22 cellular contexts compared by ENCODE assay signal in the genomic region with DNA sequence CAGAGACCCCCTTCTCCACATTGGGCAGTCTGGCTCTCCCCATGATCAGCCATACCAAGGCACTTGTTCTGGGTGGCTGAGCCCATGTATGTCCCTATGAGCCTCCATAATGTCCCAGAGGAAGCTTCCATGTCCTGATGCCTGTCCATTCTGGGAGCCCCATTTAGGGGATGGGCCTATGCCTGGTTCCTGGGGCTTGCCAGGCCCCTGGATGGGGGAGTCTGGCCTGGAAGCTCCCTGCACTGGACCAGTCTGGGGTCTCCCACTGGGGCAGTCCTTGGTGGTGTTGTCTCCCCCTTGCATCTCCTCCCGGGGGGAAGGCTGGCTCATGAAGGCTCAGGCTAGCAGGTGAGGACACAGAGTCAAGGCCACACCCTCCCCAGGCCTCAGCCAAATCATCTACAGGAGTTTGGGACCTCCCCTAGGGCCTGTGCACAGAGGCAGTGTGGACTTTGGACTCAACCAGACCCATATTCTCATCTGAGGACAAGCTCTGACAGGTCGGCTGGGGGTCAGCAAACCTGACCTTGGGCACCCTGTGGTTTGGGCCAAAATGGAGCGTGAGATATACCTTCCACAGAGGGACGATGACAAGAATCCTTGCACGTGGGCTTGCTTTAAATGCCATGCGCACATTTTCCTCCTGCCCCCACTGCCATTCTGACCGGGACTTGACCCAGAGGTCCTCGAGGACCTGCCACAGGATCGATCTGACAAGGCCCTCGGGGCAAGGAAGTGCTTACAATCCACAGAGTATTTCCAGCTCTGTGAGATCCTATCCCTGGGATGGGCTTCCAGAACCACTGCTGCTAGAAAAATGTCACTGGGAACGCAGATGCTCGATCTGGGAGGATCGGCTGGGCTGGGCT. TPM values are rescaled to one million over a fixed set of nuclear protein-coding genes. Genes with fewer than 3 reads are reported as not detected.
DNase-seq lines count a peak whose midpoint lies in the region; ATAC-seq, FAIRE-seq and TF ChIP-seq lines count a peak whose summit lies in the region.
"Had no signal": no experiment of that assay in that cellular context is flagged by ENCODE, and none has a peak within 500 bp of the region (broad histone marks: within the 10 kb centered on the region; RNA-seq: fewer than 3 reads in every experiment).

No MANE protein-coding gene starts in this region.

- DNase-seq in Right ventricle myocardium superior (peak; percentile 24), heart right ventricle (no peak), NCI-H526 treated with DMSO at 0.1 percent for 48 hours (lab: John Stamatoyannopoulos, UW) (peak; percentile 73), hepatocyte (ENCODE audit: low spot score) (peak; percentile 40), urothelium cell line (ENCODE audit: low spot score) (no peak), transverse colon (no peak), GM19240 (ENCODE audit: insufficient read length, low spot score) (no peak), NCI-H2029 treated with DMSO at 0.1 percent for 48 hours (lab: John Stamatoyannopoulos, UW) (no peak)
- DNase-seq: activated CD4-positive, alpha-beta T cell treated with anti-CD3 and anti-CD28 coated beads, Interleukin-2, amount 10 ng/mL, durations not matched to agents 7 days and 5 days; activated naive CD8-positive, alpha-beta T cell treated with anti-CD3 and anti-CD28 coated beads, Interleukin-2, amount 10 ng/mL, durations not matched to agents 7 days and 5 days; colonic mucosa; NCI-H1436; NCI-H2171 treated with DMSO at 0.1 percent for 48 hours; stimulated activated CD4-positive, alpha-beta T cell treated with anti-CD3 and anti-CD28 coated beads, Interleukin-12 subunit alpha, Interleukin-12 subunit beta, amount 100 ng/mL, for 4 hours had no signal

- H3K4me2 ChIP-seq in hepatocyte = no peak overlapping the region

- no peak for TF ChIP-seq POLR2A in transverse colon (IDR thresholded peaks at IDR 0.05)

- in situ Hi-C loops in transverse colon (cut with MboI; ENCODE audit: low pct_ligation_motif_present in 1 of 4, low pct_unique_long_range_greater_than_20kb in 1 of 4, low sequenced_read_pairs in 3 of 4) = no loop called here

- peak; percentile 77 for FAIRE-seq in urothelium cell line (lab: Jason Lieb, UNC)
- FAIRE-seq: GM19239 had no signal

- H3K4me1 ChIP-seq in heart right ventricle (no peaks in the 10 kb centered on the region), hepatocyte (ENCODE audit: insufficient read depth) (no peaks in the 10 kb centered on the region), transverse colon (no peaks in the 10 kb centered on the region)
- H3K4me1 ChIP-seq: colonic mucosa, left lung, SJSA1, vagina had no signal

- intact Hi-C loops in Right ventricle myocardium superior (cut with DNase I) = no loop called here
- intact Hi-C loops in heart right ventricle (cut with DNase I) = no loop called here
- intact Hi-C loops in transverse colon (cut with DNase I; ENCODE audit: low total_unique reads) = no loop called here

- H3K9me2 ChIP-seq in hepatocyte (replicated peaks; ENCODE audit: insufficient read depth) = no peaks in the 10 kb centered on the region

- no peaks in the 10 kb centered on the region for H4K20me1 ChIP-seq in hepatocyte (ENCODE audit: insufficient read depth, poor library complexity, severe bottlenecking)

- H3K9me3 ChIP-seq in heart right ventricle = no peaks in the 10 kb centered on the region
- H3K9me3 ChIP-seq in hepatocyte (ENCODE audit: low read depth) = no peaks in the 10 kb centered on the region
- H3K9me3 ChIP-seq in transverse colon = no peaks in the 10 kb centered on the region
- H3K9me3 ChIP-seq: colonic mucosa, left lung, SJSA1, vagina had no signal

- H3K27ac ChIP-seq in heart right ventricle (no peak overlapping the region), hepatocyte (no peak overlapping the region), transverse colon (no peak overlapping the region)
- H3K27ac ChIP-seq: colonic mucosa, HL-60, left lung, SJSA1, vagina had no signal

- H3K36me3 ChIP-seq in heart right ventricle = no peaks in the 10 kb centered on the region
- H3K36me3 ChIP-seq in hepatocyte (replicated peaks; ENCODE audit: insufficient read depth, low read depth) = no peaks in the 10 kb centered on the region
- H3K36me3 ChIP-seq in transverse colon = no peaks in the 10 kb centered on the region
- H3K36me3 ChIP-seq: colonic mucosa, left lung, SJSA1, vagina had no signal

- TF ChIP-seq CTCF in heart right ventricle (IDR thresholded peaks at IDR 0.05) = no peak
- no peak for TF ChIP-seq CTCF in hepatocyte (IDR thresholded peaks at IDR 0.05; ENCODE audit: poor library complexity)
- TF ChIP-seq CTCF in transverse colon (IDR thresholded peaks at IDR 0.05) = no peak

- no peak overlapping the region for H2AFZ ChIP-seq in hepatocyte

- ATAC-seq in Right ventricle myocardium superior (ENCODE audit: poor library complexity) (peak; percentile 14), heart right ventricle (no peak)
- ATAC-seq: left lung, T-helper 17 cell had no signal

- H3K4me3 ChIP-seq in heart right ventricle = no peak overlapping the region
- no peak overlapping the region for H3K4me3 ChIP-seq in hepatocyte
- no peak overlapping the region for H3K4me3 ChIP-seq in transverse colon
- H3K4me3 ChIP-seq: colonic mucosa, left lung, SJSA1, vagina had no signal

- 73% methylated on average over 13 of the region's 13 CpGs for WGBS in heart right ventricle, 2 donors
- 51% methylated on average over 13 of the region's 13 CpGs for WGBS in hepatocyte (ENCODE audit: low lambda C conversion rate, missing lambda C conversion rate)
- WGBS in transverse colon (ENCODE audit: low coverage in 1 of 2), 2 donors = 78 to 84% methylated on average over 8 to 13 of the region's 13 CpGs

- TF ChIP-seq EP300 in transverse colon (IDR thresholded peaks at IDR 0.05; ENCODE audit: low read depth) = no peak

- no peaks in the 10 kb centered on the region for H3K79me2 ChIP-seq in hepatocyte

- H3K27me3 ChIP-seq in heart right ventricle = peaks cover 0 to 26% (median 12%) of the 10 kb centered on the region in 7 donors
- no peaks in the 10 kb centered on the region for H3K27me3 ChIP-seq in hepatocyte
- H3K27me3 ChIP-seq in transverse colon = no peaks in the 10 kb centered on the region
- H3K27me3 ChIP-seq: colonic mucosa, vagina had no signal

RNA-seq across cellular contexts. Expression of gene INHBB, which starts 38.8 kb away (rescaled TPM):
- total RNA-seq in Right ventricle myocardium superior (8.2 TPM), heart right ventricle (1 to 10 TPM in 9 of 10 donors, under 1 TPM in 1; 0.89 to 9.2 (median 2.5) TPM), hepatocyte (4.4 and 6.6 TPM in 2 replicates), transverse colon (1 to 10 TPM in 1 of 4 donors, under 1 TPM in 2, not detected in 1; 0.20 to 1.1 (median 0.41) TPM)
- polyA plus RNA-seq in heart right ventricle (1 to 10 TPM; 3.6 to 5.9 TPM), hepatocyte (1.3 and 2.7 TPM in 2 replicates)
- total RNA-seq: activated CD4-positive, alpha-beta T cell treated with anti-CD3 and anti-CD28 coated beads, Interleukin-2, amount 10 ng/mL, durations not matched to agents 7 days and 5 days; activated naive CD8-positive, alpha-beta T cell treated with anti-CD3 and anti-CD28 coated beads, Interleukin-2, amount 10 ng/mL, durations not matched to agents 7 days and 5 days; T-helper 17 cell had no signal
- polyA plus RNA-seq: IgD-negative memory B cell, neural cell had no signal

Comparison
In these comparisons a context has a peak if more than half of its experiments do, and no peak if none do; other contexts are left out.
1. DNase-seq: peak in Right ventricle myocardium superior (single experiment), NCI-H526 treated with DMSO at 0.1 percent for 48 hours (single experiment) and hepatocyte (single experiment); none in heart right ventricle (0 of 2), urothelium cell line (single experiment), transverse colon (single experiment), GM19240 (single experiment) and NCI-H2029 treated with DMSO at 0.1 percent for 48 hours (single experiment).